ENCODE assay signal across 1 cellular context in genomic region chr5:14655146-14655741, GRCh38.
A peak's percentile ranks its signal among the peaks of the same experiment; 100 is the strongest.
TF ChIP-seq lines count a peak whose summit lies in the region.

No MANE protein-coding gene starts in this region.

TF ChIP-seq in K562, 482 proteins besides CTCF, POLR2A, EP300 and RAD21 (continued from another document):
- 0 out of 2 replicates have a peak, but pooled peaks have one; percentile 25 for TF ChIP-seq ATF4 (CRISPR knock-in tag; IDR thresholded peaks at IDR 0.05)
- no peak for TF ChIP-seq RBM14 (IDR thresholded peaks at IDR 0.05; ENCODE audit: borderline replicate concordance, insufficient read depth, low read depth, low read length)
- TF ChIP-seq CEBPG (CRISPR knock-in tag; IDR thresholded peaks at IDR 0.05), result no peak
- TF ChIP-seq CEBPG (tag; conservative IDR thresholded peaks at IDR 0.05 in 1 of 2, IDR thresholded peaks at IDR 0.05 in 1 of 2), result peak; percentile 80 to 88
- TF ChIP-seq GTF2A2 (tag; IDR thresholded peaks at IDR 0.05), result no peak
- no peak for TF ChIP-seq ZNF282 (CRISPR knock-in tag; IDR thresholded peaks at IDR 0.05)
- TF ChIP-seq ZSCAN32 (CRISPR knock-in tag; IDR thresholded peaks at IDR 0.05), result peak; percentile 69; the same call in 1 of the 2 replicates
- no peak for TF ChIP-seq NR1H2 (CRISPR knock-in tag; IDR thresholded peaks at IDR 0.05)
- peak in 1 of 2 experiments; percentile 60; a peak in 1 of 4 replicates for TF ChIP-seq TRIM24 (IDR thresholded peaks at IDR 0.05)
- TF ChIP-seq NELFE (IDR thresholded peaks at IDR 0.05; ENCODE audit: insufficient read depth, insufficient read length), result no peak
- no peak for TF ChIP-seq ZNF511 (CRISPR knock-in tag; IDR thresholded peaks at IDR 0.05)
